In genomic region chr10:101578192-101578591, GRCh38 we compare ENCODE assay signal across 28 cellular contexts. TPM values are rescaled to one million over a fixed set of nuclear protein-coding genes. Genes with fewer than 3 reads are reported as not detected.
A peak's percentile ranks its signal among the peaks of the same experiment; 100 is the strongest.
DNase-seq lines count a peak whose midpoint lies in the region; ATAC-seq and TF ChIP-seq lines count a peak whose summit lies in the region.
"Had no signal": no experiment of that assay in that cellular context is flagged by ENCODE, and none has a peak within 500 bp of the region (broad histone marks: within the 10 kb centered on the region; RNA-seq: fewer than 3 reads in every experiment).

No MANE protein-coding gene starts in this region.

- H2BK120ac ChIP-seq in neuronal stem cell (ENCODE audit: low read depth, low read length) = no peak overlapping the region

- CTCF ChIA-PET in HCT116 (lab: Charles Lee) = interaction anchor here (1.5 kb wide), 1 partner anchor 364 kb away, joined by 5 read pairs; no protein-coding TSS in a partner anchor

- no peak overlapping the region for H3K4me3 Mint-ChIP-seq in T-helper 1 cell treated with Interleukin-12 subunit alpha and Interleukin-12 subunit beta and Interleukin-4 antibody, amounts not matched to agents 30 μg/mL and 1 μg/mL, for 36 hours
- no peak overlapping the region for H3K4me3 Mint-ChIP-seq in effector memory CD8-positive, alpha-beta T cell
- no peak overlapping the region for H3K4me3 Mint-ChIP-seq in HFFc6
- H3K4me3 Mint-ChIP-seq: B cell; CD8-positive, alpha-beta T cell; GM23338; H9 had no signal

- no peaks in the 10 kb centered on the region for H3K79me1 ChIP-seq in neuronal stem cell (ENCODE audit: low read depth, low read length)

- ATAC-seq in HCT116 (no peak), GM19467 (IDR thresholded peaks at IDR 0.05; ENCODE audit: unreplicated experiment) (no peak)
- ATAC-seq in effector memory CD8-positive, alpha-beta T cell (replicated peaks) = no peak
- ATAC-seq: CD8-positive, alpha-beta T cell; GM23338; PC-3; Right ventricle myocardium inferior had no signal

- H3K4me1 ChIP-seq in HCT116 (ENCODE audit: control insufficient read depth in 1 of 2, insufficient read depth in 2 of 2, low read length in 2 of 2) (peaks cover 0 to 5% of the 10 kb centered on the region in 2 experiments; a peak in 1 of 4 replicates), neuronal stem cell (ENCODE audit: control insufficient read depth in 2 of 2, insufficient read depth in 1 of 2, low read depth in 1 of 2, low read length in 2 of 2) (peaks cover 0 to 13% of the 10 kb centered on the region in 2 donors), SJCRH30 (no peaks in the 10 kb centered on the region)

- no peak overlapping the region for H2BK15ac ChIP-seq in neuronal stem cell (ENCODE audit: low read length)

- H2AK5ac ChIP-seq in neuronal stem cell (ENCODE audit: low read depth, low read length) = no peak overlapping the region

- H3K27me3 Mint-ChIP-seq in T-helper 1 cell treated with Interleukin-12 subunit alpha and Interleukin-12 subunit beta and Interleukin-4 antibody, amounts not matched to agents 30 μg/mL and 1 μg/mL, for 36 hours (ENCODE audit: low read depth) = no peaks in the 10 kb centered on the region
- no peaks in the 10 kb centered on the region for H3K27me3 Mint-ChIP-seq in effector memory CD8-positive, alpha-beta T cell
- H3K27me3 Mint-ChIP-seq in HFFc6 (ENCODE audit: insufficient read depth) = no peaks in the 10 kb centered on the region; the same call in 1 of the 2 replicates
- H3K27me3 Mint-ChIP-seq: B cell had no signal

- no peak overlapping the region for H3K4me3 ChIP-seq in HCT116 (replicated peaks in 1 of 2; ENCODE audit: low read depth in 1 of 2, low read length in 2 of 2)
- H3K4me3 ChIP-seq in neuronal stem cell (ENCODE audit: low read length in 2 of 2) = no peak overlapping the region
- H3K4me3 ChIP-seq in SJCRH30 = no peak overlapping the region
- H3K4me3 ChIP-seq: GM23338, MG63, SJSA1 had no signal

- no peaks in the 10 kb centered on the region for H3K27me3 ChIP-seq in HCT116 (ENCODE audit: insufficient read depth, low read length)
- H3K27me3 ChIP-seq in neuronal stem cell (ENCODE audit: control insufficient read depth in 3 of 3, insufficient read depth in 3 of 3, low read depth in 1 of 3, low read length in 3 of 3) = no peaks in the 10 kb centered on the region
- H3K27me3 ChIP-seq in SJCRH30 = no peaks in the 10 kb centered on the region
- H3K27me3 ChIP-seq: MG63, SJSA1 had no signal

- H3K9ac ChIP-seq in HCT116 (ENCODE audit: low read length) (no peak overlapping the region), neuronal stem cell (ENCODE audit: low read depth, low read length, poor library complexity) (peak overlapping the region; percentile 30)

- no peak overlapping the region for H3K18ac ChIP-seq in neuronal stem cell (ENCODE audit: low read length)

- H4K91ac ChIP-seq in neuronal stem cell (ENCODE audit: low read depth, low read length, poor library complexity) = no peak overlapping the region

- no peak overlapping the region for H3K4me2 ChIP-seq in HCT116 (ENCODE audit: low read length)
- H3K4me2 ChIP-seq in neuronal stem cell (ENCODE audit: insufficient read depth, low read length, poor library complexity, severe bottlenecking) = no peak overlapping the region
- H3K4me2 ChIP-seq: GM23338 had no signal

- WGBS in neuronal stem cell (ENCODE audit: extremely low coverage in 2 of 2, insufficient read length in 2 of 2, insufficient replicate concordance in 1 of 2), 2 donors = no CpG with 5 or more reads among the region's 5 CpGs

- no peak overlapping the region for H4K8ac ChIP-seq in neuronal stem cell (ENCODE audit: low read depth, low read length)

- no peak overlapping the region for H2BK5ac ChIP-seq in neuronal stem cell (ENCODE audit: low read length)

- H2BK12ac ChIP-seq in neuronal stem cell (ENCODE audit: low read length) = no peak overlapping the region

- intact Hi-C loops in HCT116 (cut with micrococcal nuclease) = loop anchor here (10.0 kb wide), 1 partner anchor 513 kb away; the partner anchor contains the start of gene KAZALD1

- no peak overlapping the region for H3K14ac ChIP-seq in neuronal stem cell (ENCODE audit: low read length)

- H3K36me3 Mint-ChIP-seq in T-helper 1 cell treated with Interleukin-12 subunit alpha and Interleukin-12 subunit beta and Interleukin-4 antibody, amounts not matched to agents 30 μg/mL and 1 μg/mL, for 36 hours (ENCODE audit: low read depth) = peaks cover 4% of the 10 kb centered on the region
- peaks cover 6% of the 10 kb centered on the region for H3K36me3 Mint-ChIP-seq in effector memory CD8-positive, alpha-beta T cell (ENCODE audit: insufficient read depth)
- H3K36me3 Mint-ChIP-seq in HFFc6 (ENCODE audit: low read depth) = no peaks in the 10 kb centered on the region

- no peak for TF ChIP-seq RAD21 in HCT116 (IDR thresholded peaks at IDR 0.05; ENCODE audit: low read depth)

- TF ChIP-seq POLR2A in HCT116 (IDR thresholded peaks at IDR 0.05; ENCODE audit: borderline replicate concordance, extremely low read depth, insufficient read depth, insufficient read length) = no peak

- H3K23ac ChIP-seq in neuronal stem cell (ENCODE audit: low read depth, low read length, poor library complexity) = no peak overlapping the region

- H3K4me1 Mint-ChIP-seq in T-helper 1 cell treated with Interleukin-12 subunit alpha and Interleukin-12 subunit beta and Interleukin-4 antibody, amounts not matched to agents 30 μg/mL and 1 μg/mL, for 36 hours (ENCODE audit: low read depth) = no peaks in the 10 kb centered on the region
- no peaks in the 10 kb centered on the region for H3K4me1 Mint-ChIP-seq in effector memory CD8-positive, alpha-beta T cell (ENCODE audit: low read depth in 2 of 2)
- no peaks in the 10 kb centered on the region; the same call in 1 of the 2 replicates for H3K4me1 Mint-ChIP-seq in HFFc6 (ENCODE audit: low read depth)
- H3K4me1 Mint-ChIP-seq: B cell had no signal

- H3K27ac Mint-ChIP-seq in T-helper 1 cell treated with Interleukin-12 subunit alpha and Interleukin-12 subunit beta and Interleukin-4 antibody, amounts not matched to agents 30 μg/mL and 1 μg/mL, for 36 hours = peak overlapping the region; percentile 0
- H3K27ac Mint-ChIP-seq in effector memory CD8-positive, alpha-beta T cell = peak overlapping the region; percentile 47 to 62
- no peak overlapping the region for H3K27ac Mint-ChIP-seq in HFFc6
- H3K27ac Mint-ChIP-seq: B cell; CD8-positive, alpha-beta T cell; GM23338 had no signal

- no peaks in the 10 kb centered on the region for H3K79me2 ChIP-seq in HCT116 (ENCODE audit: insufficient read depth, low read length)

- no peak overlapping the region for H3K27ac ChIP-seq in HCT116 (ENCODE audit: low read depth, low read length)
- H3K27ac ChIP-seq in neuronal stem cell (replicated peaks; ENCODE audit: low read length) = no peak overlapping the region
- no peak overlapping the region for H3K27ac ChIP-seq in SJCRH30
- H3K27ac ChIP-seq: 22Rv1, C4-2B, SJSA1 had no signal

- no peaks in the 10 kb centered on the region for H3K9me3 Mint-ChIP-seq in T-helper 1 cell treated with Interleukin-12 subunit alpha and Interleukin-12 subunit beta and Interleukin-4 antibody, amounts not matched to agents 30 μg/mL and 1 μg/mL, for 36 hours
- no peaks in the 10 kb centered on the region for H3K9me3 Mint-ChIP-seq in effector memory CD8-positive, alpha-beta T cell
- H3K9me3 Mint-ChIP-seq in HFFc6 = no peaks in the 10 kb centered on the region
- H3K9me3 Mint-ChIP-seq: CD8-positive, alpha-beta T cell had no signal

- no TSS peak for BruUV-seq in HCT116 (replicated peaks; lab: Mats Ljungman, UMichigan)

- RAD21 ChIA-PET in HCT116 (lab: Charles Lee; ENCODE audit: low non-redundant PET in 1 of 2, low total read pairs in 2 of 2, uncharacterized antibody in 2 of 2, unreplicated experiment in 2 of 2) = no interaction called here

- H3K9me2 ChIP-seq in HCT116 (ENCODE audit: insufficient read depth) = no peaks in the 10 kb centered on the region

- POLR2A ChIA-PET in HCT116 (lab: Charles Lee) = no interaction called here

- TF ChIP-seq CTCF in HCT116 (IDR thresholded peaks at IDR 0.05 in 2 of 3, conservative IDR thresholded peaks at IDR 0.05 in 1 of 3; ENCODE audit: borderline replicate concordance in 1 of 3, insufficient read depth in 1 of 3, low read depth in 2 of 3, low read length in 2 of 3) (no peak), HFFc6 (IDR thresholded peaks at IDR 0.05) (no peak)

- no peaks in the 10 kb centered on the region for H4K20me1 ChIP-seq in HCT116 (ENCODE audit: insufficient read depth)

- H3K9me3 ChIP-seq in HCT116 (ENCODE audit: control insufficient read depth in 1 of 2, insufficient read depth in 1 of 2, low read depth in 1 of 2, low read length in 2 of 2) (no peaks in the 10 kb centered on the region), neuronal stem cell (replicated peaks in 1 of 2; ENCODE audit: control insufficient read depth in 2 of 2, insufficient read depth in 1 of 2, low read depth in 1 of 2, low read length in 2 of 2) (peaks cover 0 to 2% of the 10 kb centered on the region in 2 donors), SJCRH30 (replicated peaks) (no peaks in the 10 kb centered on the region)
- H3K9me3 ChIP-seq: MG63, SJSA1 had no signal

- H3K36me3 ChIP-seq in HCT116 (ENCODE audit: control insufficient read depth in 1 of 2, insufficient read depth in 2 of 2, low read length in 2 of 2) (peaks cover 4 to 7% of the 10 kb centered on the region in 2 experiments; a peak in 2 of 4 replicates), neuronal stem cell (replicated peaks in 1 of 2; ENCODE audit: control insufficient read depth in 2 of 2, insufficient read depth in 2 of 2, low read length in 2 of 2) (peaks cover 24 to 39% of the 10 kb centered on the region in 2 donors), SJCRH30 (no peaks in the 10 kb centered on the region)
- H3K36me3 ChIP-seq: MG63 had no signal

- no peak overlapping the region for H3K4ac ChIP-seq in neuronal stem cell (ENCODE audit: low read length)

- H2AFZ ChIP-seq in HCT116 (ENCODE audit: low read depth, low read length, poor library complexity, severe bottlenecking) = no peak overlapping the region
- H2AFZ ChIP-seq in neuronal stem cell (ENCODE audit: low read length) = no peak overlapping the region
- H2AFZ ChIP-seq: GM23338 had no signal

- no peak for DNase-seq in T-helper 1 cell
- DNase-seq in HCT116 (ENCODE audit: low read depth, low spot score) = no peak
- DNase-seq in effector memory CD8-positive, alpha-beta T cell = no peak
- no peak for DNase-seq in neuronal stem cell (ENCODE audit: low spot score)
- DNase-seq in SJCRH30 = no peak
- DNase-seq in HFFc6 = no peak
- DNase-seq: CD8-positive, alpha-beta T cell; DMS 273 treated with DMSO at 0.1 percent for 48 hours; DMS79 treated with DMSO at 0.1 percent for 48 hours; GF-D8; H9; KG1; MG63; NCI-H1105 treated with DMSO at 0.1 percent for 48 hours; NCI-H146; NCI-H1930; NCI-H2107; NCI-H524; NCI-H748 treated with DMSO at 0.1 percent for 48 hours; PC-3 had no signal

RNA-seq across cellular contexts. Expression of gene POLL, which starts 9.9 kb away (rescaled TPM):
- total RNA-seq in HCT116 (2021; ENCODE audit: unreplicated experiment) = 51.3 TPM
- 42.0 and 43.2 TPM in 2 replicates for polyA plus RNA-seq in HCT116 (2012)
- 16.0 TPM for polyA plus RNA-seq in neuronal stem cell (2013, experiment 1 of 2)
- 15.3 TPM for polyA plus RNA-seq in neuronal stem cell (2013, experiment 2 of 2)
- 10.5 and 12.6 TPM in 2 replicates for total RNA-seq in SJCRH30 (2014; rRNA removed; shearing (Covaris generic))
- 10 to 100 TPM; 19.3 to 20.9 (median 19.7) TPM for total RNA-seq in HFFc6 (2021; fragmentation: NEBNext Ultra II Directional; extraction: Animal tissue kit (Norgen Biotek cat#: 25700))

RNA-seq across cellular contexts. Expression of gene DPCD, which starts 9.9 kb away (rescaled TPM):
- total RNA-seq in HCT116 (2021; ENCODE audit: unreplicated experiment) = 39.5 TPM
- polyA plus RNA-seq in HCT116 (2012) = 87.6 and 101 TPM in 2 replicates
- 39.1 TPM for polyA plus RNA-seq in neuronal stem cell (2013, experiment 1 of 2)
- 37.9 TPM for polyA plus RNA-seq in neuronal stem cell (2013, experiment 2 of 2)
- 35.7 and 36.2 TPM in 2 replicates for total RNA-seq in SJCRH30 (2014; rRNA removed; shearing (Covaris generic))
- total RNA-seq in HFFc6 (2021; fragmentation: NEBNext Ultra II Directional; extraction: Animal tissue kit (Norgen Biotek cat#: 25700)) = 10 to 100 TPM; 30.6 to 36.1 (median 32.5) TPM
